8 cellular contexts compared by ENCODE assay signal in genomic region chr12:6852651-6853354, GRCh38. TPM values are rescaled to one million over a fixed set of nuclear protein-coding genes. Genes with fewer than 3 reads are reported as not detected.
A peak's percentile ranks its signal among the peaks of the same experiment; 100 is the strongest.
DNase-seq lines count a peak whose midpoint lies in the region; ATAC-seq and TF ChIP-seq lines count a peak whose summit lies in the region.

No MANE protein-coding gene starts in this region.

- no peaks in the 10 kb centered on the region for H3K9me3 Mint-ChIP-seq in Calu3 (ENCODE audit: low read depth, unreplicated experiment)
- H3K9me3 Mint-ChIP-seq in activated CD4-positive, alpha-beta T cell treated with anti-CD3 and anti-CD28 coated beads, Interleukin-2, amount 10 ng/mL, durations not matched to agents 24 days and 14 days = no peaks in the 10 kb centered on the region
- no peaks in the 10 kb centered on the region for H3K9me3 Mint-ChIP-seq in mesothelial cell of epicardium

- intact Hi-C loops in Calu3 (cut with micrococcal nuclease; ENCODE audit: unreplicated experiment) = loop anchor here (1.0 kb wide), 1 partner anchor 38 kb away; no protein-coding TSS in a partner anchor
- intact Hi-C loops in activated CD4-positive, alpha-beta T cell treated with anti-CD3 and anti-CD28 coated beads, Interleukin-2, amount 10 ng/mL, durations not matched to agents 24 days and 14 days (cut with micrococcal nuclease) = loop anchor here (1.0 to 5.0 kb wide), 7 partner anchors 14 to 361 kb away; partner anchors contain the start of genes CHD4, ING4, MRPL51 and NCAPD2

- peak; percentile 38 for DNase-seq in Calu3
- peak; percentile 60 for DNase-seq in M059J (ENCODE audit: low read depth)
- DNase-seq in activated CD4-positive, alpha-beta T cell treated with anti-CD3 and anti-CD28 coated beads, Interleukin-2, amount 10 ng/mL, durations not matched to agents 24 days and 14 days = peak; percentile 89
- DNase-seq in effector CD4-positive, alpha-beta T cell = peak; percentile 45
- peak in 1 of 2 experiments; percentile 51 for DNase-seq in mesothelial cell of epicardium (ENCODE audit: low spot score in 2 of 2, unreplicated experiment in 2 of 2)
- peak; percentile 72 for DNase-seq in stimulated activated naive CD8-positive, alpha-beta T cell treated with anti-CD3 and anti-CD28 coated beads, Interleukin-15, Interleukin-2, amounts not matched to agents 100 U/mL and 50 U/mL, for 24 hours
- no peak for DNase-seq in HuH-7 (ENCODE audit: low spot score)

- peak; percentile 5 for ATAC-seq in stimulated activated naive CD8-positive, alpha-beta T cell treated with anti-CD3 and anti-CD28 coated beads, Interleukin-15, Interleukin-2, amounts not matched to agents 100 U/mL and 50 U/mL, for 24 hours
- no peak for ATAC-seq in HG03378 (IDR thresholded peaks at IDR 0.05; ENCODE audit: unreplicated experiment)

- H3K4me1 Mint-ChIP-seq in Calu3 (ENCODE audit: low read depth, unreplicated experiment) = peaks cover 27% of the 10 kb centered on the region
- H3K4me1 Mint-ChIP-seq in activated CD4-positive, alpha-beta T cell treated with anti-CD3 and anti-CD28 coated beads, Interleukin-2, amount 10 ng/mL, durations not matched to agents 24 days and 14 days = peaks cover 35% of the 10 kb centered on the region
- peaks cover 32% of the 10 kb centered on the region for H3K4me1 Mint-ChIP-seq in mesothelial cell of epicardium

- H3K36me3 Mint-ChIP-seq in Calu3 (ENCODE audit: insufficient read depth, unreplicated experiment) (peaks cover 55% of the 10 kb centered on the region), mesothelial cell of epicardium (peaks cover 21% of the 10 kb centered on the region)
- H3K36me3 Mint-ChIP-seq in activated CD4-positive, alpha-beta T cell treated with anti-CD3 and anti-CD28 coated beads, Interleukin-2, amount 10 ng/mL, durations not matched to agents 24 days and 14 days (ENCODE audit: low read depth) = peaks cover 39% of the 10 kb centered on the region

- no peaks in the 10 kb centered on the region for H3K27me3 Mint-ChIP-seq in Calu3 (ENCODE audit: unreplicated experiment)
- no peaks in the 10 kb centered on the region for H3K27me3 Mint-ChIP-seq in activated CD4-positive, alpha-beta T cell treated with anti-CD3 and anti-CD28 coated beads, Interleukin-2, amount 10 ng/mL, durations not matched to agents 24 days and 14 days
- H3K27me3 Mint-ChIP-seq in mesothelial cell of epicardium (ENCODE audit: low read depth) = no peaks in the 10 kb centered on the region

- CTCF ChIA-PET in Calu3 (lab: Charles Lee) = interaction anchor here (0.5 to 3.0 kb wide), 16 partner anchors 13 to 478 kb away, joined by 3 to 19 read pairs (median 6); partner anchors contain the start of genes COPS7A, GNB3, MLF2 and SCNN1A

- H3K4me3 Mint-ChIP-seq in Calu3 (ENCODE audit: low read depth, unreplicated experiment) (peak overlapping the region; percentile 94), mesothelial cell of epicardium (peak overlapping the region; percentile 95)
- H3K4me3 Mint-ChIP-seq in activated CD4-positive, alpha-beta T cell treated with anti-CD3 and anti-CD28 coated beads, Interleukin-2, amount 10 ng/mL, durations not matched to agents 24 days and 14 days = peak overlapping the region; percentile 89

- H3K27ac Mint-ChIP-seq in Calu3 (ENCODE audit: unreplicated experiment) (peak overlapping the region; percentile 89), mesothelial cell of epicardium (peak overlapping the region; percentile 96)
- peak overlapping the region; percentile 97 for H3K27ac Mint-ChIP-seq in activated CD4-positive, alpha-beta T cell treated with anti-CD3 and anti-CD28 coated beads, Interleukin-2, amount 10 ng/mL, durations not matched to agents 24 days and 14 days

- TF ChIP-seq CTCF in Calu3 (IDR thresholded peaks at IDR 0.05; ENCODE audit: unreplicated experiment) (no peak), mesothelial cell of epicardium (IDR thresholded peaks at IDR 0.05; ENCODE audit: unreplicated experiment) (no peak)

- BruUV-seq in Calu3 (replicated peaks; lab: Mats Ljungman, UMichigan) = no TSS peak

RNA-seq across cellular contexts. Expression of gene USP5, which starts 0.9 kb away (rescaled TPM):
- total RNA-seq in Calu3 (2022) (126 and 128 TPM in 2 replicates), mesothelial cell of epicardium (119 to 126 TPM (median 122 TPM) in 3 replicates)
- total RNA-seq in M059J (2014; rRNA removed; shearing (Covaris generic)) = 47.3 and 79.3 TPM in 2 replicates
- total RNA-seq in activated CD4-positive, alpha-beta T cell treated with anti-CD3 and anti-CD28 coated beads, Interleukin-2, amount 10 ng/mL, durations not matched to agents 24 days and 14 days = 121 TPM in 2 replicates

RNA-seq across cellular contexts. Expression of gene CDCA3, which starts 1.7 kb away (rescaled TPM):
- 47.9 and 57.1 TPM in 2 replicates for total RNA-seq in Calu3 (2022)
- total RNA-seq in M059J (2014; rRNA removed; shearing (Covaris generic)) = 123 and 126 TPM in 2 replicates
- total RNA-seq in activated CD4-positive, alpha-beta T cell treated with anti-CD3 and anti-CD28 coated beads, Interleukin-2, amount 10 ng/mL, durations not matched to agents 24 days and 14 days = 32.6 and 33.7 TPM in 2 replicates
- 11.9 to 18.6 TPM (median 14.3 TPM) in 3 replicates for total RNA-seq in mesothelial cell of epicardium

RNA-seq across cellular contexts. Expression of gene GNB3, which starts 12.1 kb away (rescaled TPM):
- total RNA-seq in Calu3 (2022) (not detected in 2 replicates), mesothelial cell of epicardium (22.9 to 24.3 TPM (median 23.0 TPM) in 3 replicates)
- 0.57 TPM in 1 of 2 replicates, not detected in the other for total RNA-seq in M059J (2014; rRNA removed; shearing (Covaris generic))
- total RNA-seq in activated CD4-positive, alpha-beta T cell treated with anti-CD3 and anti-CD28 coated beads, Interleukin-2, amount 10 ng/mL, durations not matched to agents 24 days and 14 days = 1.6 and 1.7 TPM in 2 replicates

RNA-seq across cellular contexts. Expression of gene TPI1, which starts 14.5 kb away (rescaled TPM):
- total RNA-seq in Calu3 (2022) (608 and 639 TPM in 2 replicates), mesothelial cell of epicardium (473 to 488 TPM (median 484 TPM) in 3 replicates)
- total RNA-seq in M059J (2014; rRNA removed; shearing (Covaris generic)) = 1,942 and 2,129 TPM in 2 replicates
- 1,614 and 1,630 TPM in 2 replicates for total RNA-seq in activated CD4-positive, alpha-beta T cell treated with anti-CD3 and anti-CD28 coated beads, Interleukin-2, amount 10 ng/mL, durations not matched to agents 24 days and 14 days

RNA-seq across cellular contexts. Expression of gene SPSB2, which starts 20.3 kb away (rescaled TPM):
- total RNA-seq in Calu3 (2022) = 18.0 and 21.5 TPM in 2 replicates
- total RNA-seq in M059J (2014; rRNA removed; shearing (Covaris generic)) = 6.1 and 7.7 TPM in 2 replicates
- 3.4 TPM in 2 replicates for total RNA-seq in activated CD4-positive, alpha-beta T cell treated with anti-CD3 and anti-CD28 coated beads, Interleukin-2, amount 10 ng/mL, durations not matched to agents 24 days and 14 days
- total RNA-seq in mesothelial cell of epicardium = 2.4 to 4.1 TPM (median 2.9 TPM) in 3 replicates
